Comparison of ENCODE assay signal across 8 cellular contexts in the genomic region with DNA sequence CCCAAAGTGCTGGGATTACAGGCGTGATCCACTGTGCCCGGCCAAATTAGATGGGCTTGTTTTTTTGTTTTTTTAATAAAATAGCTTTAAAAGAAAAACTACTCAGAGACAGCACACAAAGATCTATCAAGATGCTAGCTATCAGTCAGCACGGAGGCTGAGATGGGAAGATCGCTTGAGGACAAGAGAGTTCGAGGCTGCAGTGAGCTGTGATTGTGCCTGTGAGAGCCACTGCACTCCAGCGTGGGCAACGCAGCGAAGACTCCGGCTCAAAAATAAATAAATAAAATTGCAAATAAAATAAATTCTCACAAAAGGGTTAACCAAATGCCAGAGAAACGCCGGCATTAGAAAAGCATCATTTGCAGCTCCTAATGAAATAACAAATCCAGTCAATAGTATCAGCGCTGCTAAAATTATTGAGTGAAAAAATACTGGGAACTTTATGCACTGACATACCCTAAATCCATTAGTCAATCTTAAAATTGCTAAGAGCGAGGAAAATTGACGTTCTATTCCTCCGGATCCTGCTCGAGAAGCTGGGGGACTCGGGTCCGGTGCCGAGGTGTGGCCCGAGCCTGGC. TPM values are rescaled to one million over a fixed set of nuclear protein-coding genes. Genes with fewer than 3 reads are reported as not detected.
DNase-seq lines count a peak whose midpoint lies in the region; ATAC-seq and TF ChIP-seq lines count a peak whose summit lies in the region.

No MANE protein-coding gene starts in this region.

- H3K9me3 Mint-ChIP-seq in brain = peaks cover 0 to 2% (median 0%) of the 10 kb centered on the region in 5 experiments

- H3K4me3 ChIP-seq in DOHH2 (ENCODE audit: low read length) = peak overlapping the region; percentile 73
- H3K4me3 ChIP-seq in Loucy (ENCODE audit: low read length, poor library complexity, severe bottlenecking) = peak overlapping the region; percentile 83
- peak overlapping the region; percentile 62 to 82 (median 71) for H3K4me3 ChIP-seq in upper lobe of left lung

- H3K4me2 ChIP-seq in DOHH2 (ENCODE audit: low read length) (peak overlapping the region; percentile 69), Loucy (ENCODE audit: low read depth, low read length, poor library complexity, severe bottlenecking) (peak overlapping the region; percentile 88)

- TF ChIP-seq EP300 in upper lobe of left lung (IDR thresholded peaks at IDR 0.05) = no peak

- H3K9ac ChIP-seq in Loucy (ENCODE audit: low read depth, low read length, poor library complexity, severe bottlenecking) = peak overlapping the region; percentile 80

- H3K36me3 ChIP-seq in DOHH2 (ENCODE audit: control insufficient read depth, low read length) (no peaks in the 10 kb centered on the region), Loucy (ENCODE audit: insufficient read depth, low read length) (no peaks in the 10 kb centered on the region), upper lobe of left lung (peaks cover 0 to 3% (median 0%) of the 10 kb centered on the region in 4 donors)

- peaks cover 58% of the 10 kb centered on the region for H3K4me1 Mint-ChIP-seq in brain

- no peaks in the 10 kb centered on the region for H3F3A ChIP-seq in DOHH2 (ENCODE audit: control insufficient read depth, insufficient read depth)
- no peaks in the 10 kb centered on the region for H3F3A ChIP-seq in Loucy (ENCODE audit: low read depth)

- H3K9me2 ChIP-seq in DOHH2 (replicated peaks; ENCODE audit: control insufficient read depth, low read length) (no peaks in the 10 kb centered on the region), Loucy (replicated peaks; ENCODE audit: low read depth, low read length) (no peaks in the 10 kb centered on the region)

- no peak for TF ChIP-seq CTCF in DOHH2 (IDR thresholded peaks at IDR 0.05; ENCODE audit: low read depth, low read length, poor library complexity, severe bottlenecking)
- no peak for TF ChIP-seq CTCF in Loucy (conservative IDR thresholded peaks at IDR 0.05; ENCODE audit: low read length)
- no peak for TF ChIP-seq CTCF in brain (conservative IDR thresholded peaks at IDR 0.05)
- no peak for TF ChIP-seq CTCF in upper lobe of left lung (IDR thresholded peaks at IDR 0.05)
- TF ChIP-seq CTCF in GM13976 (IDR thresholded peaks at IDR 0.05; ENCODE audit: borderline replicate concordance, control extremely low read depth, extremely low read depth, insufficient read depth, missing control alignments) = no peak

- H3K9me3 ChIP-seq in DOHH2 (ENCODE audit: control insufficient read depth, insufficient read depth, low read length) = no peaks in the 10 kb centered on the region
- no peaks in the 10 kb centered on the region for H3K9me3 ChIP-seq in Loucy (ENCODE audit: insufficient read depth, low read depth, low read length)
- no peaks in the 10 kb centered on the region for H3K9me3 ChIP-seq in upper lobe of left lung

- H3K27me3 ChIP-seq in DOHH2 (ENCODE audit: control insufficient read depth, low read length) (peaks cover 14% of the 10 kb centered on the region), Loucy (ENCODE audit: insufficient read depth, low read length, poor library complexity, severe bottlenecking) (no peaks in the 10 kb centered on the region), upper lobe of left lung (no peaks in the 10 kb centered on the region)

- peak overlapping the region; percentile 79 to 89 (median 85) for H3K27ac Mint-ChIP-seq in brain

- H3K27ac ChIP-seq in DOHH2 (ENCODE audit: low read depth, low read length) (no peak overlapping the region), upper lobe of left lung (peak overlapping the region; percentile 89 to 96 (median 92))

- DNase-seq in lung microvascular endothelial cell (ENCODE audit: low read depth in 2 of 2) (peak; percentile 26 to 29), upper lobe of left lung (no peak), iPS-NIHi11 (ENCODE audit: low spot score) (no peak), GM13976 (ENCODE audit: low spot score) (no peak)

- peak overlapping the region; percentile 85 to 91 (median 86) for H3K4me3 Mint-ChIP-seq in brain

- peak overlapping the region; percentile 94 for H2AFZ ChIP-seq in Loucy (ENCODE audit: low read length)

- H3K27me3 Mint-ChIP-seq in brain = peaks cover 6% of the 10 kb centered on the region

- in situ Hi-C loops in GM13976 (cut with MboI; ENCODE audit: low sequenced_read_pairs, unreplicated experiment) = no loop called here

- ATAC-seq in upper lobe of left lung (ENCODE audit: low FRiP score in 2 of 2) = no peak
- ATAC-seq in HG02571 (IDR thresholded peaks at IDR 0.05; ENCODE audit: unreplicated experiment) = no peak

- peaks cover 5% of the 10 kb centered on the region for H3K4me1 ChIP-seq in DOHH2 (ENCODE audit: control insufficient read depth, low read length)
- H3K4me1 ChIP-seq in Loucy (ENCODE audit: insufficient read depth, low read length, poor library complexity, severe bottlenecking) = peaks cover 21% of the 10 kb centered on the region
- H3K4me1 ChIP-seq in upper lobe of left lung = peaks cover 15 to 29% (median 18%) of the 10 kb centered on the region in 4 donors

- H3K79me2 ChIP-seq in DOHH2 (ENCODE audit: control insufficient read depth, low read length) (no peaks in the 10 kb centered on the region), Loucy (ENCODE audit: insufficient read depth, low read length) (no peaks in the 10 kb centered on the region)

- WGBS in upper lobe of left lung, 2 donors = 9 to 10% methylated on average over 20 of the region's 20 CpGs

- TF ChIP-seq POLR2A in upper lobe of left lung (IDR thresholded peaks at IDR 0.05) = no peak

- H4K20me1 ChIP-seq in DOHH2 (ENCODE audit: control insufficient read depth, insufficient read depth, low read depth, low read length) (no peaks in the 10 kb centered on the region), Loucy (ENCODE audit: insufficient read depth, low read length, poor library complexity, severe bottlenecking) (peaks cover 3% of the 10 kb centered on the region)

- no peaks in the 10 kb centered on the region for H3K36me3 Mint-ChIP-seq in brain

RNA-seq across cellular contexts. Expression of gene CPLANE1, which starts 0.7 kb away (rescaled TPM):
- polyA plus RNA-seq in brain (ENCODE audit: insufficient read depth, low read depth, low replicate concordance) = 4.0 TPM
- total RNA-seq in lung microvascular endothelial cell (8.3 and 13.3 TPM in 2 replicates), upper lobe of left lung (10 to 100 TPM; 15.5 to 58.0 (median 27.5) TPM)

Comparison
In these comparisons a context has a peak if more than half of its experiments do, and no peak if none do; other contexts are left out.
1. DNase-seq: peak in lung microvascular endothelial cell (2 of 2); none in upper lobe of left lung (0 of 2), iPS-NIHi11 (single experiment) and GM13976 (single experiment).
2. Peak in every context shown above with its lines, with median percentiles within 50 percentile points of each other: H3K4me3 ChIP-seq.